9 cellular contexts compared by ENCODE assay signal in genomic region chr20:17617212-17617867, GRCh38. TPM values are rescaled to one million over a fixed set of nuclear protein-coding genes. Genes with fewer than 3 reads are reported as not detected.
DNase-seq lines count a peak whose midpoint lies in the region; ATAC-seq and TF ChIP-seq lines count a peak whose summit lies in the region.
"Had no signal": no experiment of that assay in that cellular context is flagged by ENCODE, and none has a peak within 500 bp of the region (broad histone marks: within the 10 kb centered on the region; RNA-seq: fewer than 3 reads in every experiment).

No MANE protein-coding gene starts in this region.

- H3K27ac ChIP-seq in foreskin keratinocyte: no peak overlapping the region
- H3K27ac ChIP-seq: epithelial cell of prostate had no signal

- ATAC-seq in foreskin keratinocyte (peak; percentile 66), GM21529 (IDR thresholded peaks at IDR 0.05; ENCODE audit: unreplicated experiment) (no peak), GM19328 (IDR thresholded peaks at IDR 0.05; ENCODE audit: unreplicated experiment) (no peak)

- H3K4me3 Mint-ChIP-seq in activated T-cell treated with anti-CD3 and anti-CD28 coated beads, Interleukin-2, amount 50 U/mL, for 24 hours: no peak overlapping the region
- H3K4me3 Mint-ChIP-seq in osteocyte (ENCODE audit: unreplicated experiment): no peak overlapping the region

- H3K27me3 Mint-ChIP-seq in activated T-cell treated with anti-CD3 and anti-CD28 coated beads, Interleukin-2, amount 50 U/mL, for 24 hours: no peaks in the 10 kb centered on the region
- H3K27me3 Mint-ChIP-seq in osteocyte (ENCODE audit: unreplicated experiment): no peaks in the 10 kb centered on the region

- H3K9me3 Mint-ChIP-seq in activated T-cell treated with anti-CD3 and anti-CD28 coated beads, Interleukin-2, amount 50 U/mL, for 24 hours: no peaks in the 10 kb centered on the region
- no peaks in the 10 kb centered on the region for H3K9me3 Mint-ChIP-seq in osteocyte (ENCODE audit: unreplicated experiment)

- H3K4me1 ChIP-seq in foreskin keratinocyte: no peaks in the 10 kb centered on the region

- H3K27ac Mint-ChIP-seq in activated T-cell treated with anti-CD3 and anti-CD28 coated beads, Interleukin-2, amount 50 U/mL, for 24 hours: no peak overlapping the region
- no peak overlapping the region for H3K27ac Mint-ChIP-seq in osteocyte (ENCODE audit: unreplicated experiment)

- peaks cover 57% of the 10 kb centered on the region for H3K36me3 Mint-ChIP-seq in activated T-cell treated with anti-CD3 and anti-CD28 coated beads, Interleukin-2, amount 50 U/mL, for 24 hours (ENCODE audit: low read depth)
- peaks cover 29% of the 10 kb centered on the region for H3K36me3 Mint-ChIP-seq in osteocyte (ENCODE audit: unreplicated experiment)

- in situ Hi-C loops in GM13977 (cut with MboI; ENCODE audit: low pct_unique_long_range_greater_than_20kb, low sequenced_read_pairs, unreplicated experiment): no loop called here

- peak; percentile 67 for TF ChIP-seq CTCF in GM13977 (IDR thresholded peaks at IDR 0.05; ENCODE audit: extremely low read depth, insufficient read depth, missing control alignments)
- TF ChIP-seq CTCF in foreskin keratinocyte (conservative IDR thresholded peaks at IDR 0.05): peak; percentile 77
- TF ChIP-seq CTCF in osteocyte (IDR thresholded peaks at IDR 0.05): peak; percentile 71

- peaks cover 6% of the 10 kb centered on the region for H3K4me1 Mint-ChIP-seq in activated T-cell treated with anti-CD3 and anti-CD28 coated beads, Interleukin-2, amount 50 U/mL, for 24 hours (ENCODE audit: low read depth)
- H3K4me1 Mint-ChIP-seq in osteocyte (ENCODE audit: unreplicated experiment): peaks cover 37% of the 10 kb centered on the region

- peak; percentile 45 for DNase-seq in AG08395 (ENCODE audit: low spot score)
- peak; percentile 72 for DNase-seq in GM13977 (ENCODE audit: low spot score)
- peak; percentile 79 for DNase-seq in NCI-H748 (lab: John Stamatoyannopoulos, UW; ENCODE audit: unreplicated experiment)
- peak; percentile 65 for DNase-seq in activated T-cell treated with anti-CD3 and anti-CD28 coated beads, Interleukin-2, amount 50 U/mL, for 24 hours
- DNase-seq in foreskin keratinocyte: no peak
- DNase-seq in osteocyte (ENCODE audit: extremely low spot score, unreplicated experiment): peak; percentile 85

- no peaks in the 10 kb centered on the region for H3K27me3 ChIP-seq in foreskin keratinocyte

RNA-seq across cellular contexts. Expression of gene DSTN, which starts 47.5 kb away (rescaled TPM):
- total RNA-seq in foreskin keratinocyte (398 and 412 TPM in 2 replicates), osteocyte (676 and 684 TPM in 2 replicates)
- 428 and 454 TPM in 2 replicates for polyA plus RNA-seq in foreskin keratinocyte

Comparison
In these comparisons a context has a peak if more than half of its experiments do, and no peak if none do; other contexts are left out.
1. DNase-seq: peak in AG08395 (single experiment), GM13977 (single experiment), NCI-H748 (single experiment), activated T-cell treated with anti-CD3 and anti-CD28 coated beads, Interleukin-2, amount 50 U/mL, for 24 hours (single experiment) and osteocyte (single experiment); none in foreskin keratinocyte (0 of 2).
2. Peak in every context shown above with its lines, with median percentiles within 50 percentile points of each other: CTCF ChIP-seq.